In genomic region chr5:103119067-103119764, GRCh38 we compare ENCODE assay signal across 8 cellular contexts. TPM values are rescaled to one million over a fixed set of nuclear protein-coding genes. Genes with fewer than 3 reads are reported as not detected.
A peak's percentile ranks its signal among the peaks of the same experiment; 100 is the strongest.
DNase-seq lines count a peak whose midpoint lies in the region; ATAC-seq, FAIRE-seq and TF ChIP-seq lines count a peak whose summit lies in the region.

No MANE protein-coding gene starts in this region.

- no peak for TF ChIP-seq POLR2A in adrenal gland (IDR thresholded peaks at IDR 0.05)
- no peak for TF ChIP-seq POLR2A in testis (IDR thresholded peaks at IDR 0.05)

- H3K9me3 ChIP-seq in adrenal gland (replicated peaks in 1 of 3) (no peaks in the 10 kb centered on the region), kidney (ENCODE audit: control insufficient read depth in 1 of 2, low read length in 2 of 2) (no peaks in the 10 kb centered on the region), testis (no peaks in the 10 kb centered on the region)

- H3K36me3 Mint-ChIP-seq in CD14-positive monocyte = peaks cover 2 to 9% of the 10 kb centered on the region in 2 donors
- H3K36me3 Mint-ChIP-seq in IgD-negative memory B cell = peaks cover 2% of the 10 kb centered on the region

- peak overlapping the region; percentile 98 to 100 (median 100) for H3K27ac Mint-ChIP-seq in CD14-positive monocyte
- peak overlapping the region; percentile 91 to 100 (median 99) for H3K27ac Mint-ChIP-seq in IgD-negative memory B cell

- no peak for ATAC-seq in GM21619 (IDR thresholded peaks at IDR 0.05; ENCODE audit: unreplicated experiment)

- 0 to 1% (median 1%) methylated on average over 15 of the region's 15 CpGs for whole genome bisulfite sequencing in adrenal gland, 4 donors
- WGBS in testis, 2 donors = 1% methylated on average over 15 of the region's 15 CpGs

- H3K9me3 Mint-ChIP-seq in CD14-positive monocyte = no peaks in the 10 kb centered on the region
- no peaks in the 10 kb centered on the region for H3K9me3 Mint-ChIP-seq in IgD-negative memory B cell

- peak overlapping the region; percentile 90 to 95 for H3K9ac ChIP-seq in kidney (ENCODE audit: low read length in 2 of 2)

- H3K27me3 Mint-ChIP-seq in CD14-positive monocyte (ENCODE audit: low read depth in 3 of 3) = no peaks in the 10 kb centered on the region
- no peaks in the 10 kb centered on the region for H3K27me3 Mint-ChIP-seq in IgD-negative memory B cell

- intact Hi-C loops in CD14-positive monocyte (cut with micrococcal nuclease) = no loop called here
- intact Hi-C loops in adrenal gland (cut with DNase I) = no loop called here
- intact Hi-C loops in kidney (cut with DNase I) = no loop called here
- intact Hi-C loops in testis (cut with DNase I; ENCODE audit: low total_unique reads) = no loop called here

- peak; percentile 3 for FAIRE-seq in kidney (lab: Jason Lieb, UNC)

- no peaks in the 10 kb centered on the region for H3K27me3 ChIP-seq in adrenal gland
- no peaks in the 10 kb centered on the region for H3K27me3 ChIP-seq in testis

- TF ChIP-seq CTCF in CD14-positive monocyte (IDR thresholded peaks at IDR 0.05) (no peak), adrenal gland (IDR thresholded peaks at IDR 0.05) (no peak), kidney (IDR thresholded peaks at IDR 0.05; ENCODE audit: borderline replicate concordance, extremely low read depth, insufficient read depth) (no peak), testis (IDR thresholded peaks at IDR 0.05) (no peak)

- H3K4me3 ChIP-seq in adrenal gland = peak overlapping the region; percentile 1 to 87 (median 42)
- H3K4me3 ChIP-seq in kidney (ENCODE audit: low read length in 2 of 2) = peak overlapping the region; percentile 86 to 93
- H3K4me3 ChIP-seq in testis = peak overlapping the region; percentile 83 to 86

- DNase-seq in CD14-positive monocyte (ENCODE audit: low spot score) (no peak), adrenal gland (no peak), kidney (no peak), testis (no peak), NCI-H187 (lab: John Stamatoyannopoulos, UW) (no peak), DMS153 (lab: John Stamatoyannopoulos, UW) (no peak)

- peaks cover 33% of the 10 kb centered on the region for H3K4me1 Mint-ChIP-seq in CD14-positive monocyte
- H3K4me1 Mint-ChIP-seq in IgD-negative memory B cell = peaks cover 15 to 39% (median 35%) of the 10 kb centered on the region in 3 donors

- no peaks in the 10 kb centered on the region for H3K36me3 ChIP-seq in adrenal gland (replicated peaks in 1 of 2)
- H3K36me3 ChIP-seq in kidney (ENCODE audit: control insufficient read depth in 1 of 2, insufficient read depth in 2 of 2, low read length in 2 of 2) = no peaks in the 10 kb centered on the region
- no peaks in the 10 kb centered on the region for H3K36me3 ChIP-seq in testis (ENCODE audit: low read depth, missing control alignments)

- H3K27ac ChIP-seq in adrenal gland (peak overlapping the region; percentile 35 to 97 (median 93)), kidney (ENCODE audit: low read depth in 2 of 2, low read length in 2 of 2) (peak overlapping the region; percentile 96 to 98), testis (peak overlapping the region; percentile 79 to 97)

- H3K4me1 ChIP-seq in adrenal gland (replicated peaks in 1 of 2) (peaks cover 13 to 29% of the 10 kb centered on the region in 2 donors), kidney (ENCODE audit: control insufficient read depth in 1 of 2, insufficient read depth in 1 of 2, low read depth in 1 of 2, low read length in 2 of 2) (peaks cover 0 to 3% of the 10 kb centered on the region in 2 donors), testis (peaks cover 2% of the 10 kb centered on the region)

- H3K4me3 Mint-ChIP-seq in CD14-positive monocyte (peak overlapping the region; percentile 99), IgD-negative memory B cell (peak overlapping the region; percentile 94 to 100 (median 98))

RNA-seq across cellular contexts. Expression of gene GIN1, which starts 0.7 kb away (rescaled TPM):
- polyA plus RNA-seq in CD14-positive monocyte (1 to 10 TPM; 3.7 to 4.7 TPM), IgD-negative memory B cell (7.9 TPM), adrenal gland (10 to 100 TPM in 1 of 3 donors, 1 to 10 TPM in 2; 3.8 to 16.1 (median 6.4) TPM), kidney (ENCODE audit: insufficient read depth, low read depth, low replicate concordance) (6.3 TPM), testis (ENCODE audit: insufficient read depth, low read depth, low replicate concordance) (6.7 TPM)
- total RNA-seq in adrenal gland (10 to 100 TPM in 3 of 8 donors, 1 to 10 TPM in 5; 3.2 to 15.9 (median 9.2) TPM), kidney (8.1 TPM), testis (10 to 100 TPM; 12.5 to 16.8 TPM)

RNA-seq across cellular contexts. Expression of gene PPIP5K2, which starts 0.9 kb away (rescaled TPM):
- polyA plus RNA-seq in CD14-positive monocyte (10 to 100 TPM; 41.1 to 66.0 TPM), IgD-negative memory B cell (25.9 TPM), adrenal gland (10 to 100 TPM; 19.8 to 66.2 (median 20.8) TPM), kidney (ENCODE audit: insufficient read depth, low read depth, low replicate concordance) (17.1 TPM), testis (ENCODE audit: insufficient read depth, low read depth, low replicate concordance) (23.7 TPM)
- total RNA-seq in adrenal gland (10 to 100 TPM; 16.1 to 66.2 (median 45.9) TPM), kidney (56.4 TPM), testis (10 to 100 TPM; 30.4 to 42.8 TPM)
